10 cellular contexts compared by ENCODE assay signal in the genomic region with DNA sequence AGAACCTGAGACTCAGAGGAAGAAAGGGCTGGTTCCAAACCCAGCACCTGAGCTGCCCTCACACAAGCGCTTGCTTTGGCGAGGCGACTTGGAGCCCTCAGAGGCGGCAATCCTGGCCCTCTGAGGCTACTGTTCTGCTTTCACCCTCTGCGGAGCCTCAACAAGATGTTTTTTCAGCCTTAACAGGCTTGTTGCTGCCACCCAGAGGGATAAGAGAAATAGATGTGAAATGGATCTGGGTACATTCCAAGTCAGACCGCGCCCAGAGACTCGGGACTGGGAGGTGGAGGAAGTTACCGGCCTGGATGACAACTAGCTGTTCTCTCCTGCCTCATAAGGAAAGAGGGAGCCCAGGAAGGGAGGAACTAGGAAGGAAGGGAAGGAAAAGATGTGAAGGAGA.
A peak's percentile ranks its signal among the peaks of the same experiment; 100 is the strongest.
DNase-seq lines count a peak whose midpoint lies in the region; ATAC-seq, FAIRE-seq and TF ChIP-seq lines count a peak whose summit lies in the region.
"Had no signal": no experiment of that assay in that cellular context is flagged by ENCODE, and none has a peak within 500 bp of the region (broad histone marks: within the 10 kb centered on the region; RNA-seq: fewer than 3 reads in every experiment).

No MANE protein-coding gene starts in this region.

- FAIRE-seq in H54 (lab: Jason Lieb, UNC) = no peak
- FAIRE-seq: GM12891 had no signal

- ATAC-seq in HG02938 (IDR thresholded peaks at IDR 0.05; ENCODE audit: unreplicated experiment) (no peak), GM18867 (IDR thresholded peaks at IDR 0.05; ENCODE audit: unreplicated experiment) (no peak)

- POLR2A ChIA-PET in PC-9 (lab: Charles Lee; ENCODE audit: unreplicated experiment) = no interaction called here

- H3K4me2 ChIP-seq in PC-9 = no peak overlapping the region
- H3K4me2 ChIP-seq: KMS-11 had no signal

- H3K9me2 ChIP-seq in PC-9 (ENCODE audit: insufficient read depth) = no peaks in the 10 kb centered on the region

- intact Hi-C loops in PC-9 (cut with micrococcal nuclease; ENCODE audit: unreplicated experiment) = no loop called here

- H3K27me3 ChIP-seq in PC-9 (ENCODE audit: insufficient read depth, low read depth) (no peaks in the 10 kb centered on the region), MG63 (no peaks in the 10 kb centered on the region)

- TF ChIP-seq CTCF in PC-9 (conservative IDR thresholded peaks at IDR 0.05) = no peak; the same call in 1 of the 2 replicates
- peak; percentile 24 for TF ChIP-seq CTCF in foreskin fibroblast (IDR thresholded peaks at IDR 0.05; ENCODE audit: low read depth, low read length)

- H3K9me3 ChIP-seq in PC-9 (ENCODE audit: insufficient read depth, low read depth) = no peaks in the 10 kb centered on the region
- H3K9me3 ChIP-seq in MG63 = no peaks in the 10 kb centered on the region

- TF ChIP-seq POLR2A in H54 (IDR thresholded peaks at IDR 0.05; ENCODE audit: low read depth, low read length) = no peak

- H3K4me3 ChIP-seq in PC-9 (no peak overlapping the region), foreskin fibroblast (ENCODE audit: low read depth in 1 of 2, low read length in 2 of 2) (no peak overlapping the region), MG63 (no peak overlapping the region)

- no peak overlapping the region for H3K27ac ChIP-seq in PC-9
- H3K27ac ChIP-seq: KMS-11 had no signal

- BruUV-seq in PC-9 (replicated peaks; lab: Mats Ljungman, UMichigan) = no TSS peak

- CTCF ChIA-PET in PC-9 (lab: Charles Lee) = interaction anchor here (0.7 kb wide), 1 partner anchor 14 kb away, joined by 3 read pairs; no protein-coding TSS in a partner anchor

- no peaks in the 10 kb centered on the region for H3K4me1 ChIP-seq in PC-9 (replicated peaks; ENCODE audit: insufficient read depth)

- H4K20me1 ChIP-seq in PC-9 (ENCODE audit: insufficient read depth) = no peaks in the 10 kb centered on the region

- H2AFZ ChIP-seq in PC-9 = no peak overlapping the region

- DNase-seq in ELF-1 (ENCODE audit: low read depth, low spot score) (peak; percentile 49), PC-9 (peak; percentile 38 to 57), foreskin fibroblast (peak; percentile 60 to 78), putamen (ENCODE audit: low spot score) (peak; percentile 55), H54 (ENCODE audit: insufficient read length, low spot score) (no peak), MG63 (no peak)

- no peaks in the 10 kb centered on the region for H3F3A ChIP-seq in PC-9 (ENCODE audit: insufficient read depth, low read depth)

- no peaks in the 10 kb centered on the region for H3K79me2 ChIP-seq in PC-9 (ENCODE audit: low read depth)

- H3K36me3 ChIP-seq in PC-9 (ENCODE audit: low read depth) (no peaks in the 10 kb centered on the region), MG63 (no peaks in the 10 kb centered on the region)

Comparison
In these comparisons a context has a peak if more than half of its experiments do, and no peak if none do; other contexts are left out.
1. DNase-seq: peak in ELF-1 (single experiment), PC-9 (2 of 2), foreskin fibroblast (2 of 2) and putamen (single experiment); none in H54 (single experiment) and MG63 (single experiment).